Comparison of ENCODE assay signal across 13 cellular contexts in genomic region chr17:74532115-74532514, GRCh38. TPM values are rescaled to one million over a fixed set of nuclear protein-coding genes. Genes with fewer than 3 reads are reported as not detected.
DNase-seq lines count a peak whose midpoint lies in the region; ATAC-seq, FAIRE-seq and TF ChIP-seq lines count a peak whose summit lies in the region.
"Had no signal": no experiment of that assay in that cellular context is flagged by ENCODE, and none has a peak within 500 bp of the region (broad histone marks: within the 10 kb centered on the region; RNA-seq: fewer than 3 reads in every experiment).

No MANE protein-coding gene starts in this region.

- no peaks in the 10 kb centered on the region for H3K9me3 ChIP-seq in right lobe of liver

- H3K4me1 ChIP-seq in right lobe of liver, result no peaks in the 10 kb centered on the region
- H3K4me1 ChIP-seq: neural progenitor cell had no signal

- ATAC-seq in right lobe of liver, result peak; percentile 54 to 76 (median 70)
- no peak for ATAC-seq in HG02840 (IDR thresholded peaks at IDR 0.05; ENCODE audit: low FRiP score, unreplicated experiment)
- ATAC-seq in GM19328 (IDR thresholded peaks at IDR 0.05; ENCODE audit: unreplicated experiment), result no peak
- ATAC-seq: CD8-positive, alpha-beta T cell had no signal

- no peak for FAIRE-seq in D721Med (lab: Jason Lieb, UNC)

- peak; percentile 58 for TF ChIP-seq POLR2A in right lobe of liver (IDR thresholded peaks at IDR 0.05)

- H3K27ac ChIP-seq in right lobe of liver, result no peak overlapping the region
- H3K27ac ChIP-seq: neural progenitor cell had no signal

- TF ChIP-seq CTCF in right lobe of liver (IDR thresholded peaks at IDR 0.05), result no peak
- no peak for TF ChIP-seq CTCF in D721Med (IDR thresholded peaks at IDR 0.05; ENCODE audit: insufficient read depth, missing control alignments)

- 35% methylated on average over 9 of the region's 10 CpGs for WGBS in right lobe of liver (ENCODE audit: insufficient coverage, low coverage, low lambda C conversion rate, missing lambda C conversion rate)

- DNase-seq in stimulated activated CD4-positive, alpha-beta T cell treated with anti-CD3 and anti-CD28 coated beads, Interleukin-15, amount 100 ng/mL, for 24 hours, result peak; percentile 10
- DNase-seq in stimulated activated CD4-positive, alpha-beta T cell treated with anti-CD3 and anti-CD28 coated beads, Interleukin-12 subunit alpha, Interleukin-12 subunit beta, amount 100 ng/mL, for 4 hours, result no peak
- DNase-seq in UCSD-AML1 (lab: John Stamatoyannopoulos, UW; ENCODE audit: unreplicated experiment) (peak; percentile 87), right lobe of liver (peak in 1 of 3 donors; percentile 59), D721Med (ENCODE audit: insufficient read length, low spot score) (no peak), DMS53 (lab: John Stamatoyannopoulos, UW) (no peak)
- DNase-seq: effector CD8-positive, alpha-beta T cell; T-helper 9 cell had no signal

- no peak overlapping the region for H3K4me3 ChIP-seq in right lobe of liver
- H3K4me3 ChIP-seq: neural progenitor cell had no signal

- H3K27me3 ChIP-seq in right lobe of liver, result no peaks in the 10 kb centered on the region

- intact Hi-C loops in right lobe of liver (cut with DNase I), result no loop called here

- H3K36me3 ChIP-seq in right lobe of liver, result no peaks in the 10 kb centered on the region
- H3K36me3 ChIP-seq: neural progenitor cell had no signal

RNA-seq across cellular contexts. Expression of gene CD300LB, which starts 0.8 kb away (rescaled TPM):
- total RNA-seq in right lobe of liver, result under 1 TPM; 0.07 to 0.33 (median 0.21) TPM
- total RNA-seq: CD8-positive, alpha-beta T cell had no signal

RNA-seq across cellular contexts. Expression of gene CD300C, which starts 13.8 kb away (rescaled TPM):
- 1 to 10 TPM in 1 of 6 experiments, under 1 TPM in 5; 0.22 to 2.7 (median 0.41) TPM for total RNA-seq in right lobe of liver
- total RNA-seq: CD8-positive, alpha-beta T cell had no signal

RNA-seq across cellular contexts. Expression of gene CD300H, which starts 35.2 kb away (rescaled TPM):
- 1 to 10 TPM in 1 of 6 experiments, not detected in 5; 1.2 TPM for total RNA-seq in right lobe of liver
- total RNA-seq: CD8-positive, alpha-beta T cell; subcutaneous adipose tissue had no signal

RNA-seq across cellular contexts. Expression of gene CD300LD, which starts 60.0 kb away (rescaled TPM):
- not detected for total RNA-seq in right lobe of liver
- total RNA-seq: CD8-positive, alpha-beta T cell; subcutaneous adipose tissue had no signal

Comparison
In these comparisons a context has a peak if more than half of its experiments do, and no peak if none do; other contexts are left out.
1. DNase-seq: peak in stimulated activated CD4-positive, alpha-beta T cell treated with anti-CD3 and anti-CD28 coated beads, Interleukin-15, amount 100 ng/mL, for 24 hours (single experiment) and UCSD-AML1 (single experiment); none in stimulated activated CD4-positive, alpha-beta T cell treated with anti-CD3 and anti-CD28 coated beads, Interleukin-12 subunit alpha, Interleukin-12 subunit beta, amount 100 ng/mL, for 4 hours (single experiment), D721Med (single experiment) and DMS53 (single experiment).
2. ATAC-seq: peak in right lobe of liver (4 of 4); none in HG02840 (single experiment) and GM19328 (single experiment).